16 cellular contexts compared by ENCODE assay signal in the genomic region with DNA sequence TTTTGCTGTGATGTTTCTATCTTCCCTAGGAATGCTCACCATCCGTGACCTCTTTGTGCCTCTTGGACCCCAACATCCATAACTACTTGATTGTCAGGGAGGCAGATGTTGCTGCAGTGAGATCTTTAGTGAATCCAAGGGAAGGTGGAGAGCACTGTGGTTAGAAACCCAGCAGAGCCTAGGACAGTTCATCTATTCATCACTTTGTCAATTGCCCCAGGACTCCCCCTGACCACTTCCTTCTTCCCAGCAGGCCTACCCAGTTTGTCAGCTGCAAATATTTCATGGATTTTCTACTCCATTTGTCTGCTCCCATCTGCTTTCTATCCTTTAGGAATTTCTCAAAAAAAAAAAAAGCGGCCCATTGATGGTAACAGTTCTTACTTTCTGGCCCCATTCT.
"Had no signal": no experiment of that assay in that cellular context is flagged by ENCODE, and none has a peak within 500 bp of the region (broad histone marks: within the 10 kb centered on the region; RNA-seq: fewer than 3 reads in every experiment).

No MANE protein-coding gene starts in this region.

- DNase-seq: effector memory CD4-positive, alpha-beta T cell; mesendoderm; naive thymus-derived CD4-positive, alpha-beta T cell; nephron progenitor cell; psoas muscle; retina; spleen; stimulated activated CD4-positive, alpha-beta T cell treated with anti-CD3 and anti-CD28 coated beads, Interleukin-15, amount 100 ng/mL, for 24 hours; stimulated activated CD4-positive, alpha-beta T cell treated with anti-CD3 and anti-CD28 coated beads, Interleukin-1b, Interleukin-23, amount 100 ng/mL, for 48 hours; stimulated activated CD4-positive, alpha-beta T cell treated with anti-CD3 and anti-CD28 coated beads, Interleukin-4, amount 100 ng/mL, for 24 hours; substantia nigra; transverse colon had no signal

- H3K4me3 ChIP-seq: esophagus muscularis mucosa, gastroesophageal sphincter, hepatocyte, psoas muscle, spleen, thoracic aorta, transverse colon had no signal
